ENCODE assay signal across 19 cellular contexts in genomic region chr7:46774515-46774914, GRCh38.
DNase-seq lines count a peak whose midpoint lies in the region; ATAC-seq and TF ChIP-seq lines count a peak whose summit lies in the region.
"Had no signal": no experiment of that assay in that cellular context is flagged by ENCODE, and none has a peak within 500 bp of the region (broad histone marks: within the 10 kb centered on the region; RNA-seq: fewer than 3 reads in every experiment).

No MANE protein-coding gene starts in this region.

- no peak overlapping the region for H3K4me2 ChIP-seq in IMR-90 (ENCODE audit: low read depth, low read length)
- H3K4me2 ChIP-seq in osteoblast (ENCODE audit: insufficient read depth, low read length), result no peak overlapping the region
- H3K4me2 ChIP-seq: KMS-11 had no signal

- no peak overlapping the region for H2BK120ac ChIP-seq in IMR-90 (ENCODE audit: low read depth, low read length)

- H2BK20ac ChIP-seq in IMR-90 (ENCODE audit: low read depth, low read length), result no peak overlapping the region

- ATAC-seq in IMR-90 (ENCODE audit: low read depth), result no peak
- no peak for ATAC-seq in HG02981 (IDR thresholded peaks at IDR 0.05; ENCODE audit: unreplicated experiment)
- ATAC-seq: GM12878, HepG2 had no signal

- H3K56ac ChIP-seq in IMR-90 (ENCODE audit: extremely low read depth, insufficient read depth, low read length), result no peak overlapping the region

- WGBS in IMR-90 (ENCODE audit: extremely low coverage in 2 of 2, insufficient read length in 1 of 2), 2 experiments, result no CpG with 5 or more reads among the region's 1 CpG
- WGBS in suprapubic skin, result 97% methylated on average over 1 of the region's 1 CpG
- 83 to 94% (median 89%) methylated on average over 1 of the region's 1 CpG for WGBS in adrenal gland, 4 donors

- no peak overlapping the region for H3K4ac ChIP-seq in IMR-90 (ENCODE audit: low read depth, low read length)

- H3K9me3 ChIP-seq in IMR-90 (ENCODE audit: control insufficient read depth, insufficient read depth, low read length) (no peaks in the 10 kb centered on the region), osteoblast (ENCODE audit: low read depth, low read length) (no peaks in the 10 kb centered on the region), suprapubic skin (no peaks in the 10 kb centered on the region), adrenal gland (replicated peaks in 1 of 3) (no peaks in the 10 kb centered on the region)

- H4K5ac ChIP-seq in IMR-90 (ENCODE audit: low read depth, low read length), result no peak overlapping the region

- no TSS peak for BruUV-seq in IMR-90 (replicated peaks; lab: Mats Ljungman, UMichigan)

- no peak for TF ChIP-seq RAD21 in IMR-90 (IDR thresholded peaks at IDR 0.05; ENCODE audit: low read length)

- POLR2A ChIA-PET in IMR-90 (lab: Charles Lee; ENCODE audit: unreplicated experiment), result no interaction called here

- no peaks in the 10 kb centered on the region for H3K36me3 ChIP-seq in IMR-90 (ENCODE audit: control insufficient read depth, insufficient read depth, low read length)
- H3K36me3 ChIP-seq in osteoblast (ENCODE audit: insufficient read depth, low read length), result no peaks in the 10 kb centered on the region
- no peaks in the 10 kb centered on the region for H3K36me3 ChIP-seq in suprapubic skin
- H3K36me3 ChIP-seq in adrenal gland (replicated peaks in 1 of 2), result no peaks in the 10 kb centered on the region

- H3K9ac ChIP-seq in IMR-90 (ENCODE audit: low read depth, low read length), result no peak overlapping the region
- H3K9ac ChIP-seq: KMS-11 had no signal

- H3K18ac ChIP-seq in IMR-90 (ENCODE audit: low read depth, low read length), result peak overlapping the region; percentile 31; the same call in 1 of the 2 replicates

- H3K79me1 ChIP-seq in IMR-90 (ENCODE audit: low read depth in 1 of 2, low read length in 2 of 2), result no peaks in the 10 kb centered on the region

- intact Hi-C loops in IMR-90 (cut with micrococcal nuclease) (loop anchor here (10.0 kb wide), 2 partner anchors 210 to 420 kb away; no protein-coding TSS in a partner anchor), adrenal gland (cut with DNase I) (no loop called here)

- TF ChIP-seq CTCF in IMR-90 (conservative IDR thresholded peaks at IDR 0.05; ENCODE audit: low read depth, low read length) (no peak), osteoblast (IDR thresholded peaks at IDR 0.05; ENCODE audit: extremely low read depth, low read depth, low read length) (no peak), suprapubic skin (IDR thresholded peaks at IDR 0.05) (no peak), adrenal gland (IDR thresholded peaks at IDR 0.05) (no peak)

- no peaks in the 10 kb centered on the region for H3K79me2 ChIP-seq in osteoblast (ENCODE audit: insufficient read depth, low read length)

- H3K27ac ChIP-seq in IMR-90 (ENCODE audit: insufficient read depth, low read length), result no peak overlapping the region
- H3K27ac ChIP-seq in osteoblast (ENCODE audit: low read depth, low read length), result peak overlapping the region; percentile 70
- H3K27ac ChIP-seq in suprapubic skin, result peak overlapping the region; percentile 57
- H3K27ac ChIP-seq in adrenal gland, result no peak overlapping the region
- H3K27ac ChIP-seq: KMS-11 had no signal

- H2BK15ac ChIP-seq in IMR-90 (ENCODE audit: low read depth, low read length), result no peak overlapping the region

- no peak overlapping the region for H2AFZ ChIP-seq in IMR-90 (replicated peaks; ENCODE audit: low read length, poor library complexity)
- no peak overlapping the region for H2AFZ ChIP-seq in osteoblast (ENCODE audit: low read length)

- no peak overlapping the region for H2AK5ac ChIP-seq in IMR-90 (ENCODE audit: low read depth, low read length)

- dilution Hi-C loops in IMR-90 (cut with HindIII; ENCODE audit: low sequenced_read_pairs, unreplicated experiment), result no loop called here

- H4K20me1 ChIP-seq in IMR-90 (ENCODE audit: insufficient read depth, low read length) (no peaks in the 10 kb centered on the region), osteoblast (ENCODE audit: insufficient read depth, low read length) (no peaks in the 10 kb centered on the region)

- H2BK5ac ChIP-seq in IMR-90 (ENCODE audit: low read depth, low read length, poor library complexity, severe bottlenecking), result no peak overlapping the region

- no peak overlapping the region for H3K14ac ChIP-seq in IMR-90 (replicated peaks; ENCODE audit: low read depth, low read length)

- H3K4me3 ChIP-seq in IMR-90 (ENCODE audit: insufficient read depth, low read depth, low read length), result no peak overlapping the region
- H3K4me3 ChIP-seq in osteoblast (ENCODE audit: insufficient read depth, low read length), result no peak overlapping the region
- H3K4me3 ChIP-seq in suprapubic skin, result no peak overlapping the region
- no peak overlapping the region for H3K4me3 ChIP-seq in adrenal gland
- H3K4me3 ChIP-seq: GM12878 had no signal

- TF ChIP-seq POLR2A in IMR-90 (IDR thresholded peaks at IDR 0.05; ENCODE audit: low read depth, low read length) (no peak), suprapubic skin (IDR thresholded peaks at IDR 0.05) (no peak), adrenal gland (IDR thresholded peaks at IDR 0.05) (no peak)

- no peak overlapping the region for H2AK9ac ChIP-seq in IMR-90 (replicated peaks; ENCODE audit: low read depth, low read length, poor library complexity)

- H4K91ac ChIP-seq in IMR-90 (ENCODE audit: insufficient read depth, low read depth, low read length), result no peak overlapping the region

- H3K23ac ChIP-seq in IMR-90 (ENCODE audit: low read depth, low read length), result no peak overlapping the region

- peak; percentile 67 for TF ChIP-seq EP300 in suprapubic skin (IDR thresholded peaks at IDR 0.05)

- in situ Hi-C loops in IMR-90 (cut with MboI; ENCODE audit: low sequenced_read_pairs), result no loop called here

- CTCF ChIA-PET in IMR-90 (lab: Yijun Ruan, JAX), result no interaction called here

- H4K8ac ChIP-seq in IMR-90 (ENCODE audit: low read depth in 2 of 2, low read length in 2 of 2), result no peak overlapping the region

- H3K9me1 ChIP-seq in IMR-90 (ENCODE audit: insufficient read depth, low read length), result no peaks in the 10 kb centered on the region

- DNase-seq in IMR-90 (no peak), fibroblast of gingiva (ENCODE audit: low read depth) (peak; percentile 97), osteoblast (ENCODE audit: insufficient read length, low spot score, missing footprints) (no peak), suprapubic skin (ENCODE audit: low spot score in 2 of 2) (no peak), adrenal gland (no peak), midbrain (lab: John Stamatoyannopoulos, UW) (no peak)
- DNase-seq: C1 segment of cervical spinal cord, DMS 273 treated with DMSO at 0.1 percent for 48 hours, GDM1, GOT3, NCI-H1092, NCI-H146, NCI-H2081, NCI-H510A, NCI-H82 had no signal

- H3K27me3 ChIP-seq in IMR-90 (ENCODE audit: control insufficient read depth, insufficient read depth, low read length) (no peaks in the 10 kb centered on the region), osteoblast (ENCODE audit: insufficient read depth, low read length) (no peaks in the 10 kb centered on the region), suprapubic skin (no peaks in the 10 kb centered on the region), adrenal gland (no peaks in the 10 kb centered on the region)

- H3K4me1 ChIP-seq in IMR-90 (ENCODE audit: control insufficient read depth, insufficient read depth, low read length) (no peaks in the 10 kb centered on the region), osteoblast (ENCODE audit: insufficient read depth, low read length) (peaks cover 21% of the 10 kb centered on the region), suprapubic skin (peaks cover 4% of the 10 kb centered on the region), adrenal gland (replicated peaks in 1 of 2) (no peaks in the 10 kb centered on the region)

TF ChIP-seq in IMR-90, 13 proteins besides CTCF, POLR2A, EP300 and RAD21:
- TF ChIP-seq CEBPB (IDR thresholded peaks at IDR 0.05; ENCODE audit: low read depth, low read length), result peak; percentile 47
- no peak for TF ChIP-seq SMC3 (IDR thresholded peaks at IDR 0.05; ENCODE audit: low read depth, low read length)

Comparison
In these comparisons a context has a peak if more than half of its experiments do, and no peak if none do; other contexts are left out.
1. H3K27ac ChIP-seq: peak in osteoblast (single experiment) and suprapubic skin (single experiment); none in IMR-90 (single experiment) and adrenal gland (0 of 5).